ENCODE assay signal across 8 cellular contexts in the genomic region with DNA sequence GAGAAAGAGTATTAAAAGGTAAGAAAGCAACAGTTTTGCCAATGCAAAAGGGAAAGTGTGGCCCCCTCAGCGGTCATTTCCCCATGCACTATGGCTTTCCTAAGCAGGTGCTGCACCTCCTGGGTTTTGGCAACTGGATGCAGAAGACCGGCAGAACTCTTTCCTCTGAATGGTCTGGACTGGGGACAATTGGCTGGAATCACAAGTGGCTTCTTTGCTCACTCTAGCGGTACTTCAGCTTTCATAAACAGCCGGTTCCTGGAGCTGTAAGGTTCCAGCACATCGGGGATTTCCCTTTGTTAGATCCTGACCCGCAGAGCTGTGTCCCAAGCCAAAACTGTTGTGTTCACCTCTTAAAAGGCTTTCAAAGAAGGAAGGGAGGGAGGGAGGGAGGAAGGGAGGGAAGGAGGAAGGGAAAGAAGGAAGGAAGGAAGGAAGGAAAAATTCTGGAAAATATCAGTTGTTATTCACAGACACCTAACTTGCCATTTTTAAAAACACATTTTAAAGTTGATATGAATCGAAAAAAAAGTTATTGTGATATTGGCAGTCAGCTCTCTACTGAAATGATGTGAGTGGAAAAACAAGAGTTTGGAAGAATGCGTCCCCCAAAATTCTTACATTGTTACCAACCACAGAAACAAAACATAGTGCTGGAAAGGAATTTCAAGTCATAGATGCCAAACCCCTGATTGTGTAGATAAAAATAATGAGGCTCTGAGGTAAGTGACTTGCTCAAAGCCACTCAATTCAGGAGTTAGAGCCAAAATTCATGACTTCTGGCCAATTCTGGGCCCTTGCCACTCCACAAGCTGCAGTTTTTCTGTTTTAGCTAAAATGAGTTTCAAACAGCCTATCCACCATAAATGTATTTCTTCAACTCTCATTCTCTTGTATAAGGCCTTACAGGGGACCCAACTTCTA.
DNase-seq lines count a peak whose midpoint lies in the region; ATAC-seq, FAIRE-seq and TF ChIP-seq lines count a peak whose summit lies in the region.

No MANE protein-coding gene starts in this region.

- BruUV-seq in Caco-2 (replicated peaks; lab: Mats Ljungman, UMichigan) = no TSS peak

- peak overlapping the region; percentile 96 for H3K9ac ChIP-seq in skeletal muscle satellite cell (ENCODE audit: low read depth, low read length)

- POLR2A ChIA-PET in Caco-2 (lab: Charles Lee) = no interaction called here

- peaks cover 24% of the 10 kb centered on the region for H3K4me1 ChIP-seq in left ventricle myocardium inferior
- H3K4me1 ChIP-seq in skeletal muscle satellite cell (ENCODE audit: control insufficient read depth, insufficient read depth, low read length) = peaks cover 58% of the 10 kb centered on the region
- no peaks in the 10 kb centered on the region for H3K4me1 ChIP-seq in effector memory CD4-positive, alpha-beta T cell (ENCODE audit: control insufficient read depth, insufficient read depth, low read length, poor library complexity, severe bottlenecking)
- H3K4me1 ChIP-seq in Caco-2 = peaks cover 25% of the 10 kb centered on the region

- peak overlapping the region; percentile 60 for H3K27ac ChIP-seq in left ventricle myocardium inferior (replicated peaks)
- H3K27ac ChIP-seq in effector memory CD4-positive, alpha-beta T cell (ENCODE audit: insufficient read depth, low read length, poor library complexity, severe bottlenecking) = no peak overlapping the region

- CTCF ChIA-PET in Caco-2 (lab: Charles Lee) = interaction anchor here (1.6 kb wide), 1 partner anchor 274 kb away, joined by 7 read pairs; no protein-coding TSS in a partner anchor

- H3K27me3 Mint-ChIP-seq in Caco-2 (ENCODE audit: insufficient read depth, unreplicated experiment) = no peaks in the 10 kb centered on the region

- H3K4me2 ChIP-seq in skeletal muscle satellite cell (ENCODE audit: low read length) = peak overlapping the region; percentile 84

- peaks cover 22% of the 10 kb centered on the region for H3K9me3 Mint-ChIP-seq in Caco-2 (ENCODE audit: unreplicated experiment)

- peaks cover 6% of the 10 kb centered on the region for H3K36me3 Mint-ChIP-seq in Caco-2 (ENCODE audit: insufficient read depth, unreplicated experiment)

- FAIRE-seq in H54 (lab: Jason Lieb, UNC) = peak; percentile 99

- no peak for ATAC-seq in GM21528 (IDR thresholded peaks at IDR 0.05; ENCODE audit: low FRiP score, unreplicated experiment)

- H3K36me3 ChIP-seq in left ventricle myocardium inferior (peaks cover 6% of the 10 kb centered on the region), skeletal muscle satellite cell (ENCODE audit: insufficient read depth, low read length) (peaks cover 14% of the 10 kb centered on the region), Caco-2 (ENCODE audit: control insufficient read depth, insufficient read depth, low read length) (no peaks in the 10 kb centered on the region)
- no peaks in the 10 kb centered on the region for H3K36me3 ChIP-seq in effector memory CD4-positive, alpha-beta T cell (ENCODE audit: control insufficient read depth, insufficient read depth, low read length)

- peaks cover 26% of the 10 kb centered on the region for H3K4me1 Mint-ChIP-seq in Caco-2 (ENCODE audit: low read depth, unreplicated experiment)

- DNase-seq in H54 (ENCODE audit: insufficient read length, low spot score) (peak; percentile 21), left ventricle myocardium inferior (peak; percentile 18), NCI-H524 treated with DMSO at 0.1 percent for 48 hours (lab: John Stamatoyannopoulos, UW) (no peak), Caco-2 (no peak)
- no peak for DNase-seq in effector memory CD4-positive, alpha-beta T cell

- H3K27ac Mint-ChIP-seq in Caco-2 (ENCODE audit: unreplicated experiment) = no peak overlapping the region

- peak overlapping the region; percentile 59 for H3K4me3 ChIP-seq in WI38 (ENCODE audit: low read depth, low read length)
- H3K4me3 ChIP-seq in left ventricle myocardium inferior = peak overlapping the region; percentile 32
- H3K4me3 ChIP-seq in skeletal muscle satellite cell (ENCODE audit: low read length) = peak overlapping the region; percentile 72
- H3K4me3 ChIP-seq in effector memory CD4-positive, alpha-beta T cell (ENCODE audit: insufficient read depth, low read depth, low read length, poor library complexity, severe bottlenecking) = no peak overlapping the region
- no peak overlapping the region for H3K4me3 ChIP-seq in Caco-2 (ENCODE audit: low read depth, low read length)

- no peak overlapping the region for H3K4me3 Mint-ChIP-seq in Caco-2 (ENCODE audit: unreplicated experiment)

- TF ChIP-seq POLR2A in H54 (IDR thresholded peaks at IDR 0.05; ENCODE audit: low read depth, low read length) = no peak

- H3K27me3 ChIP-seq in left ventricle myocardium inferior (ENCODE audit: low read depth) = peaks cover 76% of the 10 kb centered on the region
- H3K27me3 ChIP-seq in skeletal muscle satellite cell (ENCODE audit: control insufficient read depth, insufficient read depth, low read length) = no peaks in the 10 kb centered on the region
- no peaks in the 10 kb centered on the region for H3K27me3 ChIP-seq in effector memory CD4-positive, alpha-beta T cell (replicated peaks; ENCODE audit: control insufficient read depth, insufficient read depth, low read length, poor library complexity, severe bottlenecking)
- H3K27me3 ChIP-seq in Caco-2 (replicated peaks; ENCODE audit: control insufficient read depth, insufficient read depth, low read length) = no peaks in the 10 kb centered on the region

- TF ChIP-seq CTCF in WI38 (IDR thresholded peaks at IDR 0.05; ENCODE audit: low read depth, low read length) (no peak), left ventricle myocardium inferior (IDR thresholded peaks at IDR 0.05; ENCODE audit: borderline replicate concordance) (no peak), Caco-2 (IDR thresholded peaks at IDR 0.05; ENCODE audit: insufficient read depth in 1 of 2, low read depth in 1 of 2, low read length in 1 of 2, severe bottlenecking in 1 of 2, unreplicated experiment in 1 of 2) (no peak)

- intact Hi-C loops in left ventricle myocardium inferior (cut with micrococcal nuclease) (no loop called here), Caco-2 (cut with micrococcal nuclease; ENCODE audit: unreplicated experiment) (loop anchor here (5.0 to 10.0 kb wide), 3 partner anchors 69 to 501 kb away; no protein-coding TSS in a partner anchor)

- H3K9me3 ChIP-seq in left ventricle myocardium inferior (replicated peaks) (peaks cover 14% of the 10 kb centered on the region), skeletal muscle satellite cell (replicated peaks; ENCODE audit: low read length) (no peaks in the 10 kb centered on the region), Caco-2 (peaks cover 8% of the 10 kb centered on the region; the same call in 1 of the 2 replicates)
- H3K9me3 ChIP-seq in effector memory CD4-positive, alpha-beta T cell (ENCODE audit: control insufficient read depth, low read length) = no peaks in the 10 kb centered on the region

Comparison
In these comparisons a context has a peak if more than half of its experiments do, and no peak if none do; other contexts are left out.
1. DNase-seq: peak in H54 (single experiment) and left ventricle myocardium inferior (single experiment); none in NCI-H524 treated with DMSO at 0.1 percent for 48 hours (single experiment), effector memory CD4-positive, alpha-beta T cell (0 of 3) and Caco-2 (0 of 2).
2. H3K4me3 ChIP-seq: peak in WI38 (single experiment), left ventricle myocardium inferior (single experiment) and skeletal muscle satellite cell (single experiment); none in effector memory CD4-positive, alpha-beta T cell (single experiment) and Caco-2 (single experiment).